1 cellular context compared by ENCODE assay signal in the genomic region with DNA sequence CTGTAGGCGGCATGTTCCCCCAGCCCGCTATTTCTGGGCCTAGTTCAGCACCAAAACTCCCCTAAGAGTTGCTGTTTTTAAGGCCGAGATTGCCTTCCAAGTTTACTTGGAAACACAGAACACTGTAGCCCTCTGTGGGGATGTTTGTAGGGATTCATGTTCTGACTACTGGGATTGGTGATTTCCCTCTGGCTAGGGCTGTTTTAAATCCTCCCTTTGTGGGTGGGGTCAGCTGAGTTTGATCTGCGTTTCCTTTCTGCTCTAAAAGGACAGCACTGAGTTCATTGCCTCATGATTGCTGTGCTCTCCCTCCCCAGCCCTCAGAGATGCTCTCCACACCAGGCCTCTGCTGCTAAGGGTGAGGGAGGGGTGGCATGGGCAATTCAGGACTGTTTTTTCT.
TF ChIP-seq lines count a peak whose summit lies in the region.

No MANE protein-coding gene starts in this region.

TF ChIP-seq in H1, 55 proteins besides CTCF, POLR2A, EP300 and RAD21 (continued from another document):
- no peak for TF ChIP-seq CHD7 (IDR thresholded peaks at IDR 0.05; ENCODE audit: insufficient replicate concordance, low read length)
- TF ChIP-seq ZNF274 (IDR thresholded peaks at IDR 0.05; ENCODE audit: borderline replicate concordance, extremely low read depth, low read length) = no peak
- TF ChIP-seq TAF7 (optimal IDR thresholded peaks at IDR 0.05; ENCODE audit: borderline replicate concordance, low read depth, low read length) = no peak
- TF ChIP-seq CTBP2 (IDR thresholded peaks at IDR 0.05; ENCODE audit: borderline replicate concordance, insufficient read depth, insufficient read length, low read length) = no peak
- no peak for TF ChIP-seq JUN (IDR thresholded peaks at IDR 0.05; ENCODE audit: low read depth, low read length)
- TF ChIP-seq BACH1 (IDR thresholded peaks at IDR 0.05; ENCODE audit: low read length) = no peak
- TF ChIP-seq KDM1A (IDR thresholded peaks at IDR 0.05; ENCODE audit: borderline replicate concordance, low read length) = no peak
- TF ChIP-seq BCL11A (IDR thresholded peaks at IDR 0.05; ENCODE audit: low read depth in 2 of 2, low read length in 2 of 2) = no peak
- no peak for TF ChIP-seq RXRA (IDR thresholded peaks at IDR 0.05; ENCODE audit: insufficient read depth, low read depth, low read length)
- no peak for TF ChIP-seq JUND (IDR thresholded peaks at IDR 0.05; ENCODE audit: low read length)
- no peak for TF ChIP-seq PHF8 (conservative IDR thresholded peaks at IDR 0.05; ENCODE audit: low read depth, low read length)
- TF ChIP-seq, protein P1, sequence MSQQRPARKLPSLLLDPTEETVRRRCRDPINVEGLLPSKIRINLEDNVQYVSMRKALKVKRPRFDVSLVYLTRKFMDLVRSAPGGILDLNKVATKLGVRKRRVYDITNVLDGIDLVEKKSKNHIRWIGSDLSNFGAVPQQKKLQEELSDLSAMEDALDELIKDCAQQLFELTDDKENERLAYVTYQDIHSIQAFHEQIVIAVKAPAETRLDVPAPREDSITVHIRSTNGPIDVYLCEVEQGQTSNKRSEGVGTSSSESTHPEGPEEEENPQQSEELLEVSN (IDR thresholded peaks at IDR 0.05) = no peak
- TF ChIP-seq MAFK (IDR thresholded peaks at IDR 0.05; ENCODE audit: low read depth, low read length) = no peak
- no peak for TF ChIP-seq EZH2 (IDR thresholded peaks at IDR 0.05; ENCODE audit: low read depth, low read length, severe bottlenecking)
